27 cellular contexts compared by ENCODE assay signal in genomic region chr1:203095061-203095690, GRCh38. TPM values are rescaled to one million over a fixed set of nuclear protein-coding genes. Genes with fewer than 3 reads are reported as not detected.
"Had no signal": no experiment of that assay in that cellular context is flagged by ENCODE, and none has a peak within 500 bp of the region (broad histone marks: within the 10 kb centered on the region; RNA-seq: fewer than 3 reads in every experiment).

No MANE protein-coding gene starts in this region.

- H3K36me3 ChIP-seq: gastrocnemius medialis, heart right ventricle, lower lobe of right lung, ovary, right atrium auricular region, stomach, thoracic aorta had no signal

- DNase-seq: cortex of kidney; dorsolateral prefrontal cortex; effector CD8-positive, alpha-beta T cell; gastrocnemius medialis; heart right ventricle; hypothalamus; islet precursor cell; lower lobe of right lung; natural killer cell; ovary; small intestine; stimulated activated CD4-positive, alpha-beta T cell treated with anti-CD3 and anti-CD28 coated beads, Interleukin-12 subunit alpha, Interleukin-12 subunit beta, amount 100 ng/mL, for 4 hours; stimulated activated naive CD4-positive, alpha-beta T cell; stomach; substantia nigra; trophoblast cell had no signal

- ATAC-seq: esophagus mucosa, gastrocnemius medialis, heart right ventricle, left lobe of liver, lower lobe of right lung, natural killer cell had no signal

- H3K9me3 ChIP-seq: gastrocnemius medialis had no signal

- H3K4me1 ChIP-seq: heart right ventricle, lower lobe of right lung, right atrium auricular region, stomach had no signal

- H3K27me3 ChIP-seq: dorsolateral prefrontal cortex, gastrocnemius medialis, ovary, right atrium auricular region had no signal

- H3K4me3 ChIP-seq: dorsolateral prefrontal cortex, gastrocnemius medialis, heart right ventricle, lower lobe of right lung, ovary, right atrium auricular region, stomach, thoracic aorta had no signal

- FAIRE-seq: endometrium, small intestine had no signal

- H3K27ac ChIP-seq: dorsolateral prefrontal cortex, gastrocnemius medialis, heart right ventricle, lower lobe of right lung, ovary, right atrium auricular region, stomach, thoracic aorta had no signal

RNA-seq across cellular contexts. Expression of gene MYOG, which starts 9.4 kb away (rescaled TPM):
- total RNA-seq: esophagus mucosa, fibroblast of lung, heart right ventricle, left lobe of liver, lower lobe of right lung, mesothelial cell of epicardium, mucosa of gallbladder, natural killer cell, neural crest cell, ovary, posterior vena cava, right atrium auricular region, stomach, thoracic aorta had no signal
- polyA plus RNA-seq: fibroblast of lung, ovary, small intestine, stomach, urinary bladder had no signal

RNA-seq across cellular contexts. Expression of gene ADORA1, which starts 32.4 kb away (rescaled TPM):
- total RNA-seq: natural killer cell, thoracic aorta had no signal
